ENCODE assay signal across 8 cellular contexts in genomic region chr11:32385998-32386397, GRCh38. TPM values are rescaled to one million over a fixed set of nuclear protein-coding genes. Genes with fewer than 3 reads are reported as not detected.
DNase-seq lines count a peak whose midpoint lies in the region; ATAC-seq and TF ChIP-seq lines count a peak whose summit lies in the region.

No MANE protein-coding gene starts in this region.

- no peaks in the 10 kb centered on the region for H3K9me3 ChIP-seq in Panc1 (ENCODE audit: control insufficient read depth, insufficient read depth, low read depth, low read length)
- no peaks in the 10 kb centered on the region for H3K9me3 ChIP-seq in heart right ventricle
- H3K9me3 ChIP-seq in sigmoid colon, result no peaks in the 10 kb centered on the region
- H3K9me3 ChIP-seq in prostate gland, result no peaks in the 10 kb centered on the region

- POLR2A ChIA-PET in Panc1 (lab: Charles Lee), result interaction anchor here (0.6 kb wide), 1 partner anchor 83 kb away, joined by 3 read pairs; no protein-coding TSS in a partner anchor

- H3K36me3 ChIP-seq in Panc1 (ENCODE audit: control insufficient read depth, insufficient read depth, low read length) (no peaks in the 10 kb centered on the region; the same call in 1 of the 2 replicates), heart right ventricle (peaks cover 0 to 12% (median 0%) of the 10 kb centered on the region in 9 donors), sigmoid colon (no peaks in the 10 kb centered on the region), prostate gland (no peaks in the 10 kb centered on the region)

- CTCF ChIA-PET in Panc1 (lab: Charles Lee), result interaction anchor here (0.9 kb wide), 1 partner anchor 63 kb away, joined by 3 read pairs; no protein-coding TSS in a partner anchor

- WGBS in heart right ventricle, 2 donors, result 30 to 40% methylated on average over 2 of the region's 2 CpGs
- 20 to 60% methylated on average over 2 of the region's 2 CpGs for WGBS in sigmoid colon, 2 donors
- 18% methylated on average over 2 of the region's 2 CpGs for WGBS in prostate gland

- peak; percentile 39 for TF ChIP-seq CTCF in 22Rv1 (IDR thresholded peaks at IDR 0.05)
- TF ChIP-seq CTCF in GM12873 (IDR thresholded peaks at IDR 0.05; ENCODE audit: insufficient read depth, low read depth, low read length, missing control alignments), result peak; percentile 18
- peak; percentile 71 for TF ChIP-seq CTCF in Panc1 (IDR thresholded peaks at IDR 0.05)
- peak; percentile 15 to 70 (median 52) for TF ChIP-seq CTCF in heart right ventricle (IDR thresholded peaks at IDR 0.05)
- no peak for TF ChIP-seq CTCF in sigmoid colon (IDR thresholded peaks at IDR 0.05)
- peak in 1 of 4 experiments; percentile 12 for TF ChIP-seq CTCF in prostate gland (IDR thresholded peaks at IDR 0.05)

- DNase-seq in Panc1 (ENCODE audit: low read depth, low spot score), result no peak
- DNase-seq in heart right ventricle, result peak in 1 of 2 donors; percentile 31
- no peak for DNase-seq in sigmoid colon
- DNase-seq in mucosa of gallbladder (ENCODE audit: low spot score), result no peak
- DNase-seq in prostate gland (ENCODE audit: low spot score), result no peak

- intact Hi-C loops in Panc1 (cut with micrococcal nuclease; ENCODE audit: unreplicated experiment), result no loop called here
- intact Hi-C loops in heart right ventricle (cut with DNase I), result loop anchor here in 5 of 10 donors (2.0 to 10.0 kb wide), 5 partner anchors 41 to 406 kb away; partner anchors contain the start of genes CCDC73 (in 3 of the 5) and EIF3M (in 2 of the 5)
- intact Hi-C loops in sigmoid colon (cut with DNase I), result no loop called here
- intact Hi-C loops in prostate gland (cut with DNase I), result loop anchor here (10.0 kb wide), 1 partner anchor 409 kb away; the partner anchor contains the start of gene CCDC73

- TF ChIP-seq POLR2A in sigmoid colon (IDR thresholded peaks at IDR 0.05), result no peak
- TF ChIP-seq POLR2A in prostate gland (IDR thresholded peaks at IDR 0.05), result no peak

- H3K4me3 ChIP-seq in Panc1 (ENCODE audit: low read depth in 2 of 2, low read length in 2 of 2), result no peak overlapping the region
- no peak overlapping the region for H3K4me3 ChIP-seq in heart right ventricle
- no peak overlapping the region for H3K4me3 ChIP-seq in sigmoid colon
- no peak overlapping the region for H3K4me3 ChIP-seq in prostate gland

- H3K27me3 ChIP-seq in Panc1 (ENCODE audit: control insufficient read depth, insufficient read depth, low read length) (no peaks in the 10 kb centered on the region), heart right ventricle (peaks cover 0 to 4% (median 0%) of the 10 kb centered on the region in 7 donors), sigmoid colon (no peaks in the 10 kb centered on the region), prostate gland (replicated peaks; ENCODE audit: insufficient read depth) (no peaks in the 10 kb centered on the region)

- H3K27ac ChIP-seq in 22Rv1, result no peak overlapping the region
- H3K27ac ChIP-seq in Panc1 (ENCODE audit: low read length), result no peak overlapping the region
- peak overlapping the region in 3 of 10 donors; percentile 14 to 52 (median 35) for H3K27ac ChIP-seq in heart right ventricle
- no peak overlapping the region for H3K27ac ChIP-seq in sigmoid colon
- no peak overlapping the region for H3K27ac ChIP-seq in prostate gland

- peak; percentile 81 for ATAC-seq in Panc1
- peak; percentile 60 to 90 (median 78) for ATAC-seq in heart right ventricle
- no peak for ATAC-seq in HG03354 (IDR thresholded peaks at IDR 0.05; ENCODE audit: poor library complexity, severe bottlenecking, unreplicated experiment)

- no TSS peak for BruUV-seq in Panc1 (replicated peaks; lab: Mats Ljungman, UMichigan)

- in situ Hi-C loops in Panc1 (cut with HindIII; ENCODE audit: low pct_unique_long_range_greater_than_20kb, low sequenced_read_pairs), result no loop called here

- H3K4me1 ChIP-seq in Panc1 (ENCODE audit: control insufficient read depth, insufficient read depth, low read length) (peaks cover 8% of the 10 kb centered on the region), heart right ventricle (peaks cover 3 to 25% (median 12%) of the 10 kb centered on the region in 9 donors), sigmoid colon (peaks cover 0 to 16% (median 5%) of the 10 kb centered on the region in 4 donors), prostate gland (replicated peaks) (no peaks in the 10 kb centered on the region)

- TF ChIP-seq EP300 in sigmoid colon (IDR thresholded peaks at IDR 0.05), result no peak

RNA-seq across cellular contexts. Expression of gene WT1, which starts 49.3 kb away (rescaled TPM):
- total RNA-seq in Panc1 (2021; ENCODE audit: unreplicated experiment) (15.9 TPM), heart right ventricle (1 to 10 TPM; 1.9 to 4.6 (median 2.9) TPM), sigmoid colon (1 to 10 TPM in 3 of 4 donors, under 1 TPM in 1; 0.81 to 1.8 (median 1.4) TPM), mucosa of gallbladder (0.17 TPM), prostate gland (100 to 1,000 TPM in 1 of 2 donors, under 1 TPM in 1; 0.14 to 170 TPM)
- 16.7 TPM for polyA plus RNA-seq in Panc1 (2012; ENCODE audit: insufficient read length)
- polyA plus RNA-seq in heart right ventricle (1 to 10 TPM; 1.2 TPM), sigmoid colon (1 to 10 TPM in 1 of 3 donors, under 1 TPM in 1, not detected in 1; 0.04 to 1.2 TPM)

Comparison
In these comparisons a context has a peak if more than half of its experiments do, and no peak if none do; other contexts are left out.
1. CTCF ChIP-seq: peak in 22Rv1 (single experiment), GM12873 (single experiment), Panc1 (single experiment) and heart right ventricle (9 of 9); none in sigmoid colon (0 of 4).